ENCODE assay signal across 1 cellular context in genomic region chrX:64204701-64205440, GRCh38.
TF ChIP-seq lines count a peak whose summit lies in the region.

No MANE protein-coding gene starts in this region.

TF ChIP-seq in WTC11, 78 proteins besides CTCF, POLR2A, EP300 and RAD21 (continued from another document):
- TF ChIP-seq ATF6 (CRISPR knock-in tag; IDR thresholded peaks at IDR 0.05), result no peak
- TF ChIP-seq, protein P1, sequence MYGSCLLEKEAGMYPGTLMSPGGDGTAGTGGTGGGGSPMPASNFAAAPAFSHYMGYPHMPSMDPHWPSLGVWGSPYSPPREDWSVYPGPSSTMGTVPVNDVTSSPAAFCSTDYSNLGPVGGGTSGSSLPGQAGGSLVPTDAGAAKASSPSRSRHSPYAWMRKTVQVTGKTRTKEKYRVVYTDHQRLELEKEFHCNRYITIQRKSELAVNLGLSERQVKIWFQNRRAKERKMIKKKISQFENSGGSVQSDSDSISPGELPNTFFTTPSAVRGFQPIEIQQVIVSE (CRISPR knock-in tag; IDR thresholded peaks at IDR 0.05; ENCODE audit: borderline replicate concordance), result no peak
